Comparison of ENCODE assay signal across 9 cellular contexts in the genomic region with DNA sequence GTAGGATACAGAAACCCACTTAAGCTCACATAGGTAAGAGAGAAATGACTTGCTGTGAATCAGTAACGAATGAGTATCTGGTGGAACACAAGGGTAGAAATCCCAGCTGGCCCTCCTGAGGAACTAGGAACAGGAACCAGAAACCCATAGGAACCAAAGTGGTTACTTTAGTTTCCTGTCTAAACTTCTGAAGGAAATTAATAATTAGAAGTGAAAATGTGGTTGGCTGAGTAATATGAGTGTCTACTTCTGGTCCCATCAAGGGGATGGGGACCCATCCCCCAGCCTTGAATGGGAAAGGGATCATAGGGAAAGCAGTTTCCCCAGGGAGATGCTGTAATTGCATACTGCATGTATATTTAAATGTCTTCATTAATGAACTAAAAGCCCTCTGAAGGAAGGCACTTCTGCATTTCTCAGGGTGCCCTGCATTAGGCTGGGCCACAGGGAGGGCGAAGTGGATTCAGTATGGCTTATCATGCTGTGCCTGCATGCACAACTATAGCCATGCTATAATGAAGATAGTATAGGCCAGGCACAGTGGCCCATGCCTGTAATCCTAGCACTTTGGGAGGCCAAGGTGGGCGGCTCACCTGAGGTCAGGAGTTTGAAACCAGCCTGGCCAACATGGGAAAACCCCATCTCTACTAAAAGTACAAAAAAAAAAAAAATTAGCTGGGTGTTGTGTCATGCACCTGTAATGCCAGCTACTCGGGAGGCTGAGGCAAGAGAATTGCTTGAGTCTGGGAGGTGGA. TPM values are rescaled to one million over a fixed set of nuclear protein-coding genes. Genes with fewer than 3 reads are reported as not detected.
DNase-seq lines count a peak whose midpoint lies in the region; ATAC-seq and TF ChIP-seq lines count a peak whose summit lies in the region.
"Had no signal": no experiment of that assay in that cellular context is flagged by ENCODE, and none has a peak within 500 bp of the region (broad histone marks: within the 10 kb centered on the region; RNA-seq: fewer than 3 reads in every experiment).

No MANE protein-coding gene starts in this region.

- no peaks in the 10 kb centered on the region for H3K9me3 ChIP-seq in OCI-LY3 (ENCODE audit: insufficient read depth, low read length)

- peaks cover 41% of the 10 kb centered on the region for H3K4me1 Mint-ChIP-seq in activated CD4-positive, alpha-beta T cell treated with anti-CD3 and anti-CD28 coated beads for 36 hours
- no peaks in the 10 kb centered on the region for H3K4me1 Mint-ChIP-seq in glutamatergic neuron (ENCODE audit: low read depth, unreplicated experiment)

- peak overlapping the region; percentile 65 for H3K4me2 ChIP-seq in OCI-LY3 (ENCODE audit: low read length)

- H3K79me2 ChIP-seq in OCI-LY3 (ENCODE audit: low read length): peaks cover 9% of the 10 kb centered on the region; the same call in 1 of the 2 replicates

- H4K20me1 ChIP-seq in OCI-LY3 (ENCODE audit: insufficient read depth, low read length): peaks cover 7% of the 10 kb centered on the region; the same call in 1 of the 2 replicates

- H3K36me3 ChIP-seq in OCI-LY3 (replicated peaks; ENCODE audit: low read depth, low read length): peaks cover 7% of the 10 kb centered on the region

- peak overlapping the region; percentile 89 for H3K27ac ChIP-seq in OCI-LY3 (ENCODE audit: low read length)

- H3K4me3 ChIP-seq in OCI-LY3 (ENCODE audit: low read length): peak overlapping the region; percentile 52

- CTCF ChIA-PET in activated CD4-positive, alpha-beta T cell treated with anti-CD3 and anti-CD28 coated beads for 36 hours (lab: Charles Lee): interaction anchor here (0.6 to 1.1 kb wide), 7 partner anchors 17 to 1429 kb away, joined by 3 to 5 read pairs (median 3); no protein-coding TSS in a partner anchor

- no peaks in the 10 kb centered on the region for H3K9me3 Mint-ChIP-seq in activated CD4-positive, alpha-beta T cell treated with anti-CD3 and anti-CD28 coated beads for 36 hours (ENCODE audit: low read depth)
- no peaks in the 10 kb centered on the region for H3K9me3 Mint-ChIP-seq in glutamatergic neuron (ENCODE audit: unreplicated experiment)

- H3K36me3 Mint-ChIP-seq in activated CD4-positive, alpha-beta T cell treated with anti-CD3 and anti-CD28 coated beads for 36 hours (ENCODE audit: low read depth): peaks cover 9% of the 10 kb centered on the region
- no peaks in the 10 kb centered on the region for H3K36me3 Mint-ChIP-seq in glutamatergic neuron (ENCODE audit: unreplicated experiment)

- peak overlapping the region; percentile 41; the same call in 1 of the 2 replicates for H3K9ac ChIP-seq in OCI-LY3 (ENCODE audit: low read length)

- peak; percentile 77 for ATAC-seq in activated CD4-positive, alpha-beta T cell treated with anti-CD3 and anti-CD28 coated beads for 36 hours
- peak; percentile 45 for ATAC-seq in HG02763 (IDR thresholded peaks at IDR 0.05; ENCODE audit: unreplicated experiment)

- no peak overlapping the region for H2AFZ ChIP-seq in OCI-LY3 (ENCODE audit: low read depth, low read length)

- DNase-seq in activated CD4-positive, alpha-beta T cell treated with anti-CD3 and anti-CD28 coated beads for 36 hours: peak; percentile 52
- DNase-seq in activated CD4-positive, alpha-beta T cell treated with anti-CD3 and anti-CD28 coated beads for 4 hours: no peak
- DNase-seq in stimulated activated CD4-positive, alpha-beta T cell treated with anti-CD3 and anti-CD28 coated beads, Interleukin-2, amount 100 ng/mL, for 48 hours: peak; percentile 6 to 10
- no peak for DNase-seq in glutamatergic neuron
- no peak for DNase-seq in AG08396 (ENCODE audit: low spot score)
- DNase-seq in NCI-H446 treated with DMSO at 0.1 percent for 48 hours (lab: John Stamatoyannopoulos, UW): no peak
- DNase-seq: activated gamma-delta T cell treated with Interleukin-2 at 50 U/mL for 16 hours had no signal

- H3K4me3 Mint-ChIP-seq in activated CD4-positive, alpha-beta T cell treated with anti-CD3 and anti-CD28 coated beads for 36 hours: no peak overlapping the region
- no peak overlapping the region for H3K4me3 Mint-ChIP-seq in glutamatergic neuron (ENCODE audit: unreplicated experiment)

- intact Hi-C loops in activated CD4-positive, alpha-beta T cell treated with anti-CD3 and anti-CD28 coated beads for 36 hours (cut with DNase I, micrococcal nuclease): loop anchor here (1.0 to 5.0 kb wide), 6 partner anchors 25 to 94 kb away; no protein-coding TSS in a partner anchor

- TF ChIP-seq CTCF in OCI-LY3 (IDR thresholded peaks at IDR 0.05; ENCODE audit: low read depth, low read length): no peak
- no peak for TF ChIP-seq CTCF in glutamatergic neuron (IDR thresholded peaks at IDR 0.05; ENCODE audit: partially characterized antibody, unreplicated experiment)

- no peaks in the 10 kb centered on the region for H3K27me3 Mint-ChIP-seq in activated CD4-positive, alpha-beta T cell treated with anti-CD3 and anti-CD28 coated beads for 36 hours
- H3K27me3 Mint-ChIP-seq in glutamatergic neuron (ENCODE audit: unreplicated experiment): no peaks in the 10 kb centered on the region

- no peaks in the 10 kb centered on the region for H3K27me3 ChIP-seq in OCI-LY3 (ENCODE audit: low read depth, low read length)

- peaks cover 85% of the 10 kb centered on the region for H3K4me1 ChIP-seq in OCI-LY3 (ENCODE audit: low read length)

- peak overlapping the region; percentile 70 for H3K27ac Mint-ChIP-seq in activated CD4-positive, alpha-beta T cell treated with anti-CD3 and anti-CD28 coated beads for 36 hours
- no peak overlapping the region for H3K27ac Mint-ChIP-seq in glutamatergic neuron (ENCODE audit: unreplicated experiment)

- POLR2A ChIA-PET in activated CD4-positive, alpha-beta T cell treated with anti-CD3 and anti-CD28 coated beads for 36 hours (lab: Charles Lee): interaction anchor here (0.5 to 1.7 kb wide), 6 partner anchors 42 to 1069 kb away, joined by 3 to 7 read pairs (median 5); no protein-coding TSS in a partner anchor

RNA-seq across cellular contexts. Expression of a gene that starts 45.6 kb away (rescaled TPM):
- total RNA-seq in activated CD4-positive, alpha-beta T cell treated with anti-CD3 and anti-CD28 coated beads for 36 hours: 100 to 1,000 TPM; 158 to 187 TPM
- total RNA-seq in glutamatergic neuron (ENCODE audit: unreplicated experiment): 124 TPM

Comparison
In these comparisons a context has a peak if more than half of its experiments do, and no peak if none do; other contexts are left out.
1. DNase-seq: peak in activated CD4-positive, alpha-beta T cell treated with anti-CD3 and anti-CD28 coated beads for 36 hours (single experiment) and stimulated activated CD4-positive, alpha-beta T cell treated with anti-CD3 and anti-CD28 coated beads, Interleukin-2, amount 100 ng/mL, for 48 hours (2 of 2); none in activated CD4-positive, alpha-beta T cell treated with anti-CD3 and anti-CD28 coated beads for 4 hours (0 of 2), glutamatergic neuron (single experiment), AG08396 (single experiment) and NCI-H446 treated with DMSO at 0.1 percent for 48 hours (single experiment).